2 cellular contexts compared by ENCODE assay signal in the genomic region with DNA sequence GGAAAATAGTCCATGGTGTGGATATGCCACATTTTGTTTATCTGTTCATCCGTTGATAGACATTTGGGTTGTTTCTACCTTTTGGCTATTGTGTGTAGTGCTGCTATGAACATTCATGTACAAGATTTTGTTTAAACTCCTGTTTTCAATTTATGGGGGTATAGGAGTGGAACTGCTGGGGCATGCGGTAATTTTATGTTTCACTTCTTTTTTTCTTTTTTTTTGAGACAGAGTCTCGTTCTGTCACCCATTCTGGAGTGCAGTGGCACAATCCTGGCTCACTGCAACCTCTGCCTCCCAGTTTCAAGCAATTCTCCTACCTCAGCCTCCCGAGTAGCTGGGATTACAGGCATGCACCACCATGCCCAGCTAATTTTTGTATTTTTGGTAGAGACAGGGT. TPM values are rescaled to one million over a fixed set of nuclear protein-coding genes. Genes with fewer than 3 reads are reported as not detected.
"Had no signal": no experiment of that assay in that cellular context is flagged by ENCODE, and none has a peak within 500 bp of the region (broad histone marks: within the 10 kb centered on the region; RNA-seq: fewer than 3 reads in every experiment).

No MANE protein-coding gene starts in this region.

RNA-seq across cellular contexts. Expression of gene GPNMB, which starts 22.2 kb away (rescaled TPM):
- total RNA-seq: natural killer cell had no signal
- polyA plus RNA-seq: neural cell had no signal
